In the genomic region with DNA sequence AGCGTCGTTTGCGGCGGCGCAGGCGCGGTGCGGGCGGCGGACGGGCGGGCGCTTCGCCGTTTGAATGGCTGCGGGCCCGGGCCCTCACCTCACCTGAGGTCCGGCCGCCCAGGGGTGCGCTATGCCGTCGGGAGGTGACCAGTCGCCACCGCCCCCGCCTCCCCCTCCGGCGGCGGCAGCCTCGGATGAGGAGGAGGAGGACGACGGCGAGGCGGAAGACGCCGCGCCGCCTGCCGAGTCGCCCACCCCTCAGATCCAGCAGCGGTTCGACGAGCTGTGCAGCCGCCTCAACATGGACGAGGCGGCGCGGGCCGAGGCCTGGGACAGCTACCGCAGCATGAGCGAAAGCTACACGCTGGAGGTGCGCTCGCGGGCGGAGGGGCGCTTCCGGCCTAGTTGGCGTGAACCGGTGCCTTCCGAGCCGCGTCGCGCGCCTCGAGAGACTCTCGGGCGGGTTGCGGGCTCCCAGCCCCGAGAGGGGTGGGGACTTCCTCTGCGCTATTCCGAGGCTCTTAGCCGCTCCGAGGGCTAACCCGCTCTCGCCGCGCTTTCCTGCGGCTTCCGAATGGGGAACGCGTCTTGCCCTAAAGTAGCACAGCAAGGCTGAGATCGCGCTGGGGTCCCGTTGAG, we compare ENCODE assay signal across 1 cellular context.
TF ChIP-seq lines count a peak whose summit lies in the region.

A gene with protein sequence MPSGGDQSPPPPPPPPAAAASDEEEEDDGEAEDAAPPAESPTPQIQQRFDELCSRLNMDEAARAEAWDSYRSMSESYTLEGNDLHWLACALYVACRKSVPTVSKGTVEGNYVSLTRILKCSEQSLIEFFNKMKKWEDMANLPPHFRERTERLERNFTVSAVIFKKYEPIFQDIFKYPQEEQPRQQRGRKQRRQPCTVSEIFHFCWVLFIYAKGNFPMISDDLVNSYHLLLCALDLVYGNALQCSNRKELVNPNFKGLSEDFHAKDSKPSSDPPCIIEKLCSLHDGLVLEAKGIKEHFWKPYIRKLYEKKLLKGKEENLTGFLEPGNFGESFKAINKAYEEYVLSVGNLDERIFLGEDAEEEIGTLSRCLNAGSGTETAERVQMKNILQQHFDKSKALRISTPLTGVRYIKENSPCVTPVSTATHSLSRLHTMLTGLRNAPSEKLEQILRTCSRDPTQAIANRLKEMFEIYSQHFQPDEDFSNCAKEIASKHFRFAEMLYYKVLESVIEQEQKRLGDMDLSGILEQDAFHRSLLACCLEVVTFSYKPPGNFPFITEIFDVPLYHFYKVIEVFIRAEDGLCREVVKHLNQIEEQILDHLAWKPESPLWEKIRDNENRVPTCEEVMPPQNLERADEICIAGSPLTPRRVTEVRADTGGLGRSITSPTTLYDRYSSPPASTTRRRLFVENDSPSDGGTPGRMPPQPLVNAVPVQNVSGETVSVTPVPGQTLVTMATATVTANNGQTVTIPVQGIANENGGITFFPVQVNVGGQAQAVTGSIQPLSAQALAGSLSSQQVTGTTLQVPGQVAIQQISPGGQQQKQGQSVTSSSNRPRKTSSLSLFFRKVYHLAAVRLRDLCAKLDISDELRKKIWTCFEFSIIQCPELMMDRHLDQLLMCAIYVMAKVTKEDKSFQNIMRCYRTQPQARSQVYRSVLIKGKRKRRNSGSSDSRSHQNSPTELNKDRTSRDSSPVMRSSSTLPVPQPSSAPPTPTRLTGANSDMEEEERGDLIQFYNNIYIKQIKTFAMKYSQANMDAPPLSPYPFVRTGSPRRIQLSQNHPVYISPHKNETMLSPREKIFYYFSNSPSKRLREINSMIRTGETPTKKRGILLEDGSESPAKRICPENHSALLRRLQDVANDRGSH (plus strand): TSS at position 36 of the 630 bp plus-strand sequence. CDS start 86 bp downstream, at position 122.

TF ChIP-seq in H1, 55 proteins besides CTCF, POLR2A, EP300 and RAD21 (continues in another document):
- TF ChIP-seq ZNF274 (IDR thresholded peaks at IDR 0.05; ENCODE audit: borderline replicate concordance, extremely low read depth, low read length) (no peak), EGR1 (IDR thresholded peaks at IDR 0.05; ENCODE audit: borderline replicate concordance, low read depth, low read length) (no peak), TEAD4 (IDR thresholded peaks at IDR 0.05; ENCODE audit: low read depth, low read length) (no peak), JUND (IDR thresholded peaks at IDR 0.05; ENCODE audit: low read length) (no peak), CEBPB (IDR thresholded peaks at IDR 0.05; ENCODE audit: low read depth, low read length) (no peak), MAFK (IDR thresholded peaks at IDR 0.05; ENCODE audit: low read depth, low read length) (no peak), HDAC2 (IDR thresholded peaks at IDR 0.05; ENCODE audit: borderline replicate concordance in 1 of 2, low read depth in 2 of 2, low read length in 2 of 2) (no peak), NRF1 (IDR thresholded peaks at IDR 0.05; ENCODE audit: low read depth, low read length) (peak; percentile 61), PHF8 (conservative IDR thresholded peaks at IDR 0.05; ENCODE audit: low read depth, low read length) (peak; percentile 81), BCL11A (IDR thresholded peaks at IDR 0.05; ENCODE audit: low read depth in 2 of 2, low read length in 2 of 2) (no peak), CBX8 (IDR thresholded peaks at IDR 0.05; ENCODE audit: borderline replicate concordance, low read depth, low read length) (no peak), TBP (IDR thresholded peaks at IDR 0.05; ENCODE audit: low read depth, low read length) (0 out of 2 replicates have a peak, but pooled peaks have one; percentile 19), KDM4A (IDR thresholded peaks at IDR 0.05; ENCODE audit: low read depth, low read length, severe bottlenecking) (peak; percentile 94), SIRT6 (IDR thresholded peaks at IDR 0.05; ENCODE audit: low read length) (no peak), CTBP2 (IDR thresholded peaks at IDR 0.05; ENCODE audit: borderline replicate concordance, insufficient read depth, insufficient read length, low read length) (no peak), YY1 (IDR thresholded peaks at IDR 0.05; ENCODE audit: low read depth, low read length) (peak; percentile 76; the same call in 1 of the 2 replicates), CREB1 (IDR thresholded peaks at IDR 0.05) (no peak), SP1 (IDR thresholded peaks at IDR 0.05; ENCODE audit: low read depth, low read length) (no peak), TAF1 (IDR thresholded peaks at IDR 0.05; ENCODE audit: low read depth, low read length) (peak; percentile 31), KDM1A (IDR thresholded peaks at IDR 0.05; ENCODE audit: borderline replicate concordance, low read length) (no peak), RNF2 (IDR thresholded peaks at IDR 0.05; ENCODE audit: borderline replicate concordance, low read depth, low read length, missing control alignments, poor library complexity, severe bottlenecking) (no peak), SAP30 (IDR thresholded peaks at IDR 0.05; ENCODE audit: insufficient read depth, insufficient replicate concordance, low read length) (no peak), JUN (IDR thresholded peaks at IDR 0.05; ENCODE audit: low read depth, low read length) (no peak), FOSL1 (IDR thresholded peaks at IDR 0.05; ENCODE audit: insufficient read depth, low read depth, low read length) (no peak), GABPA (IDR thresholded peaks at IDR 0.05; ENCODE audit: borderline replicate concordance, insufficient read depth, low read length) (no peak), SP2 (IDR thresholded peaks at IDR 0.05; ENCODE audit: low read length) (no peak), POU5F1 (IDR thresholded peaks at IDR 0.05; ENCODE audit: low read depth, low read length) (no peak), RXRA (IDR thresholded peaks at IDR 0.05; ENCODE audit: insufficient read depth, low read depth, low read length) (no peak), NANOG (IDR thresholded peaks at IDR 0.05; ENCODE audit: insufficient read depth, low read depth, low read length, poor library complexity, severe bottlenecking) (no peak), EZH2 (IDR thresholded peaks at IDR 0.05; ENCODE audit: low read depth, low read length, severe bottlenecking) (no peak), BACH1 (IDR thresholded peaks at IDR 0.05; ENCODE audit: low read length) (no peak), HDAC6 (IDR thresholded peaks at IDR 0.05; ENCODE audit: low read depth, low read length) (no peak), SIX5 (IDR thresholded peaks at IDR 0.05; ENCODE audit: low read depth, low read length) (no peak), BRCA1 (IDR thresholded peaks at IDR 0.05; ENCODE audit: low read depth, low read length) (no peak), SIN3A (conservative IDR thresholded peaks at IDR 0.05 in 1 of 2, IDR thresholded peaks at IDR 0.05 in 1 of 2; ENCODE audit: low read depth in 1 of 2, low read length in 2 of 2) (peak; percentile 64 to 66; a peak in 1 of 4 replicates), SUZ12 (IDR thresholded peaks at IDR 0.05; ENCODE audit: low read length) (no peak), KDM5A (IDR thresholded peaks at IDR 0.05; ENCODE audit: low read length) (no peak), ASH2L (IDR thresholded peaks at IDR 0.05; ENCODE audit: low read length) (peak; percentile 65), TCF12 (IDR thresholded peaks at IDR 0.05; ENCODE audit: low read depth, low read length) (no peak), TAF7 (optimal IDR thresholded peaks at IDR 0.05; ENCODE audit: borderline replicate concordance, low read depth, low read length) (no peak), CHD2 (IDR thresholded peaks at IDR 0.05; ENCODE audit: low read length) (no peak), POLR2AphosphoS5 (IDR thresholded peaks at IDR 0.05; ENCODE audit: low read depth, low read length) (no peak)
- TF ChIP-seq, protein P1, sequence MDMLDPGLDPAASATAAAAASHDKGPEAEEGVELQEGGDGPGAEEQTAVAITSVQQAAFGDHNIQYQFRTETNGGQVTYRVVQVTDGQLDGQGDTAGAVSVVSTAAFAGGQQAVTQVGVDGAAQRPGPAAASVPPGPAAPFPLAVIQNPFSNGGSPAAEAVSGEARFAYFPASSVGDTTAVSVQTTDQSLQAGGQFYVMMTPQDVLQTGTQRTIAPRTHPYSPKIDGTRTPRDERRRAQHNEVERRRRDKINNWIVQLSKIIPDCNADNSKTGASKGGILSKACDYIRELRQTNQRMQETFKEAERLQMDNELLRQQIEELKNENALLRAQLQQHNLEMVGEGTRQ (IDR thresholded peaks at IDR 0.05; ENCODE audit: low read length) = no peak
- TF ChIP-seq, protein P2, sequence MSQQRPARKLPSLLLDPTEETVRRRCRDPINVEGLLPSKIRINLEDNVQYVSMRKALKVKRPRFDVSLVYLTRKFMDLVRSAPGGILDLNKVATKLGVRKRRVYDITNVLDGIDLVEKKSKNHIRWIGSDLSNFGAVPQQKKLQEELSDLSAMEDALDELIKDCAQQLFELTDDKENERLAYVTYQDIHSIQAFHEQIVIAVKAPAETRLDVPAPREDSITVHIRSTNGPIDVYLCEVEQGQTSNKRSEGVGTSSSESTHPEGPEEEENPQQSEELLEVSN (IDR thresholded peaks at IDR 0.05) = no peak
- TF ChIP-seq, protein P3, sequence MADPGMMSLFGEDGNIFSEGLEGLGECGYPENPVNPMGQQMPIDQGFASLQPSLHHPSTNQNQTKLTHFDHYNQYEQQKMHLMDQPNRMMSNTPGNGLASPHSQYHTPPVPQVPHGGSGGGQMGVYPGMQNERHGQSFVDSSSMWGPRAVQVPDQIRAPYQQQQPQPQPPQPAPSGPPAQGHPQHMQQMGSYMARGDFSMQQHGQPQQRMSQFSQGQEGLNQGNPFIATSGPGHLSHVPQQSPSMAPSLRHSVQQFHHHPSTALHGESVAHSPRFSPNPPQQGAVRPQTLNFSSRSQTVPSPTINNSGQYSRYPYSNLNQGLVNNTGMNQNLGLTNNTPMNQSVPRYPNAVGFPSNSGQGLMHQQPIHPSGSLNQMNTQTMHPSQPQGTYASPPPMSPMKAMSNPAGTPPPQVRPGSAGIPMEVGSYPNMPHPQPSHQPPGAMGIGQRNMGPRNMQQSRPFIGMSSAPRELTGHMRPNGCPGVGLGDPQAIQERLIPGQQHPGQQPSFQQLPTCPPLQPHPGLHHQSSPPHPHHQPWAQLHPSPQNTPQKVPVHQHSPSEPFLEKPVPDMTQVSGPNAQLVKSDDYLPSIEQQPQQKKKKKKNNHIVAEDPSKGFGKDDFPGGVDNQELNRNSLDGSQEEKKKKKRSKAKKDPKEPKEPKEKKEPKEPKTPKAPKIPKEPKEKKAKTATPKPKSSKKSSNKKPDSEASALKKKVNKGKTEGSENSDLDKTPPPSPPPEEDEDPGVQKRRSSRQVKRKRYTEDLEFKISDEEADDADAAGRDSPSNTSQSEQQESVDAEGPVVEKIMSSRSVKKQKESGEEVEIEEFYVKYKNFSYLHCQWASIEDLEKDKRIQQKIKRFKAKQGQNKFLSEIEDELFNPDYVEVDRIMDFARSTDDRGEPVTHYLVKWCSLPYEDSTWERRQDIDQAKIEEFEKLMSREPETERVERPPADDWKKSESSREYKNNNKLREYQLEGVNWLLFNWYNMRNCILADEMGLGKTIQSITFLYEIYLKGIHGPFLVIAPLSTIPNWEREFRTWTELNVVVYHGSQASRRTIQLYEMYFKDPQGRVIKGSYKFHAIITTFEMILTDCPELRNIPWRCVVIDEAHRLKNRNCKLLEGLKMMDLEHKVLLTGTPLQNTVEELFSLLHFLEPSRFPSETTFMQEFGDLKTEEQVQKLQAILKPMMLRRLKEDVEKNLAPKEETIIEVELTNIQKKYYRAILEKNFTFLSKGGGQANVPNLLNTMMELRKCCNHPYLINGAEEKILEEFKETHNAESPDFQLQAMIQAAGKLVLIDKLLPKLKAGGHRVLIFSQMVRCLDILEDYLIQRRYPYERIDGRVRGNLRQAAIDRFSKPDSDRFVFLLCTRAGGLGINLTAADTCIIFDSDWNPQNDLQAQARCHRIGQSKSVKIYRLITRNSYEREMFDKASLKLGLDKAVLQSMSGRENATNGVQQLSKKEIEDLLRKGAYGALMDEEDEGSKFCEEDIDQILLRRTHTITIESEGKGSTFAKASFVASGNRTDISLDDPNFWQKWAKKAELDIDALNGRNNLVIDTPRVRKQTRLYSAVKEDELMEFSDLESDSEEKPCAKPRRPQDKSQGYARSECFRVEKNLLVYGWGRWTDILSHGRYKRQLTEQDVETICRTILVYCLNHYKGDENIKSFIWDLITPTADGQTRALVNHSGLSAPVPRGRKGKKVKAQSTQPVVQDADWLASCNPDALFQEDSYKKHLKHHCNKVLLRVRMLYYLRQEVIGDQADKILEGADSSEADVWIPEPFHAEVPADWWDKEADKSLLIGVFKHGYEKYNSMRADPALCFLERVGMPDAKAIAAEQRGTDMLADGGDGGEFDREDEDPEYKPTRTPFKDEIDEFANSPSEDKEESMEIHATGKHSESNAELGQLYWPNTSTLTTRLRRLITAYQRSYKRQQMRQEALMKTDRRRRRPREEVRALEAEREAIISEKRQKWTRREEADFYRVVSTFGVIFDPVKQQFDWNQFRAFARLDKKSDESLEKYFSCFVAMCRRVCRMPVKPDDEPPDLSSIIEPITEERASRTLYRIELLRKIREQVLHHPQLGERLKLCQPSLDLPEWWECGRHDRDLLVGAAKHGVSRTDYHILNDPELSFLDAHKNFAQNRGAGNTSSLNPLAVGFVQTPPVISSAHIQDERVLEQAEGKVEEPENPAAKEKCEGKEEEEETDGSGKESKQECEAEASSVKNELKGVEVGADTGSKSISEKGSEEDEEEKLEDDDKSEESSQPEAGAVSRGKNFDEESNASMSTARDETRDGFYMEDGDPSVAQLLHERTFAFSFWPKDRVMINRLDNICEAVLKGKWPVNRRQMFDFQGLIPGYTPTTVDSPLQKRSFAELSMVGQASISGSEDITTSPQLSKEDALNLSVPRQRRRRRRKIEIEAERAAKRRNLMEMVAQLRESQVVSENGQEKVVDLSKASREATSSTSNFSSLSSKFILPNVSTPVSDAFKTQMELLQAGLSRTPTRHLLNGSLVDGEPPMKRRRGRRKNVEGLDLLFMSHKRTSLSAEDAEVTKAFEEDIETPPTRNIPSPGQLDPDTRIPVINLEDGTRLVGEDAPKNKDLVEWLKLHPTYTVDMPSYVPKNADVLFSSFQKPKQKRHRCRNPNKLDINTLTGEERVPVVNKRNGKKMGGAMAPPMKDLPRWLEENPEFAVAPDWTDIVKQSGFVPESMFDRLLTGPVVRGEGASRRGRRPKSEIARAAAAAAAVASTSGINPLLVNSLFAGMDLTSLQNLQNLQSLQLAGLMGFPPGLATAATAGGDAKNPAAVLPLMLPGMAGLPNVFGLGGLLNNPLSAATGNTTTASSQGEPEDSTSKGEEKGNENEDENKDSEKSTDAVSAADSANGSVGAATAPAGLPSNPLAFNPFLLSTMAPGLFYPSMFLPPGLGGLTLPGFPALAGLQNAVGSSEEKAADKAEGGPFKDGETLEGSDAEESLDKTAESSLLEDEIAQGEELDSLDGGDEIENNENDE (IDR thresholded peaks at IDR 0.05; ENCODE audit: insufficient replicate concordance, low read length) = no peak
- TF ChIP-seq, protein P4, sequence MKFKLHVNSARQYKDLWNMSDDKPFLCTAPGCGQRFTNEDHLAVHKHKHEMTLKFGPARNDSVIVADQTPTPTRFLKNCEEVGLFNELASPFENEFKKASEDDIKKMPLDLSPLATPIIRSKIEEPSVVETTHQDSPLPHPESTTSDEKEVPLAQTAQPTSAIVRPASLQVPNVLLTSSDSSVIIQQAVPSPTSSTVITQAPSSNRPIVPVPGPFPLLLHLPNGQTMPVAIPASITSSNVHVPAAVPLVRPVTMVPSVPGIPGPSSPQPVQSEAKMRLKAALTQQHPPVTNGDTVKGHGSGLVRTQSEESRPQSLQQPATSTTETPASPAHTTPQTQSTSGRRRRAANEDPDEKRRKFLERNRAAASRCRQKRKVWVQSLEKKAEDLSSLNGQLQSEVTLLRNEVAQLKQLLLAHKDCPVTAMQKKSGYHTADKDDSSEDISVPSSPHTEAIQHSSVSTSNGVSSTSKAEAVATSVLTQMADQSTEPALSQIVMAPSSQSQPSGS (IDR thresholded peaks at IDR 0.05; ENCODE audit: low read length) = no peak
- TF ChIP-seq, protein P5, sequence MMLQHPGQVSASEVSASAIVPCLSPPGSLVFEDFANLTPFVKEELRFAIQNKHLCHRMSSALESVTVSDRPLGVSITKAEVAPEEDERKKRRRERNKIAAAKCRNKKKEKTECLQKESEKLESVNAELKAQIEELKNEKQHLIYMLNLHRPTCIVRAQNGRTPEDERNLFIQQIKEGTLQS (IDR thresholded peaks at IDR 0.05; ENCODE audit: insufficient read depth, low read depth, low read length) = no peak
